In the genomic region with DNA sequence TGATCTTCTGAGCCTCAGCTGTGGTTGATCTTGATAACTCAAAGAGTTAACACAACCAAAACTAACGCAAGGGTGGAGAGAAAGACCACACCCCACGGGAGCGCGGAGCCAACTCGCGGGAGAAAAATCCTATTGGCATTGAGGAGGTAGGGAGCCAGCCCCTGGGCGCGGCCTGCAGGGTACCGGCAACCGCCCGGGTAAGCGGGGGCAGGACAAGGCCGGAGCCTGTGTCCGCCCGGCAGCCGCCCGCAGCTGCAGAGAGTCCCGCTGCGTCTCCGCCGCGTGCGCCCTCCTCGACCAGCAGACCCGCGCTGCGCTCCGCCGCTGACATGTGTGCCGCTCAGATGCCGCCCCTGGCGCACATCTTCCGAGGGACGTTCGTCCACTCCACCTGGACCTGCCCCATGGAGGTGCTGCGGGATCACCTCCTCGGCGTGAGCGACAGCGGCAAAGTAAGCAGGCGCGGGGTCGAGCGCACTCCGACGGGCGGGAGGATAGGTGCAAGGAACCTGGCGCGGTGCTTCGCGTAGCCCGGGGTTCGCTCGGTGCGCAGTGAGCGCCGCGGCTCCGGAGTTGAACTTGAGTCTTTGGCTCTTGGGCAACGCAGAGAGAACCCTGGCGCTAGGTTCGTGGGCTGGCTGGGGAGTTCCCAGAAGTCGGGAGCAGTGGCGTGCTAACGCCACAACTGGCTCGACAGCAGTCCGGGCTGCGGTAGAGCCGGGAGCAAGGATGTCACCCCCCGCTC, we compare ENCODE assay signal across 11 cellular contexts. TPM values are rescaled to one million over a fixed set of nuclear protein-coding genes. Genes with fewer than 3 reads are reported as not detected.
A peak's percentile ranks its signal among the peaks of the same experiment; 100 is the strongest.
DNase-seq lines count a peak whose midpoint lies in the region; ATAC-seq, FAIRE-seq and TF ChIP-seq lines count a peak whose summit lies in the region.
"Had no signal": no experiment of that assay in that cellular context is flagged by ENCODE, and none has a peak within 500 bp of the region (broad histone marks: within the 10 kb centered on the region; RNA-seq: fewer than 3 reads in every experiment).

A gene (plus strand): TSS at position 210 of the 745 bp plus-strand sequence. CDS start 120 bp downstream, at position 330.

- no peak within 1 kb of the TSS for H3K27ac Mint-ChIP-seq in CD4-positive, alpha-beta T cell

- no peaks in the 10 kb centered on the region for H3K36me3 ChIP-seq in RWPE2 (ENCODE audit: low read depth)
- H3K36me3 ChIP-seq in iPS DF 6.9 (ENCODE audit: control insufficient read depth, insufficient read depth, low read length): no peaks in the 10 kb centered on the region
- H3K36me3 ChIP-seq in small intestine (ENCODE audit: control insufficient read depth in 2 of 2, insufficient read depth in 2 of 2, low read length in 2 of 2): no peaks in the 10 kb centered on the region

- ATAC-seq in RWPE2 (ENCODE audit: low read depth): peak; percentile 78
- ATAC-seq in CD4-positive, alpha-beta T cell (ENCODE audit: poor library complexity): no peak

- peaks cover 5% of the 10 kb centered on the region for H3K4me1 Mint-ChIP-seq in CD4-positive, alpha-beta T cell (ENCODE audit: low read depth)

- no peaks in the 10 kb centered on the region for H3K9me3 ChIP-seq in RWPE2 (ENCODE audit: severe bottlenecking)
- H3K9me3 ChIP-seq in iPS DF 6.9 (ENCODE audit: control insufficient read depth, insufficient read depth, low read length): no peaks in the 10 kb centered on the region
- no peaks in the 10 kb centered on the region for H3K9me3 ChIP-seq in small intestine (ENCODE audit: control insufficient read depth, low read depth)
- H3K9me3 ChIP-seq in CD4-positive, alpha-beta T cell (ENCODE audit: control insufficient read depth, low read length): no peaks in the 10 kb centered on the region

- H3K9me3 Mint-ChIP-seq in CD4-positive, alpha-beta T cell: no peaks in the 10 kb centered on the region

- WGBS in iPS DF 6.9 (ENCODE audit: insufficient coverage, insufficient read length): no CpG with 5 or more reads among the region's 70 CpGs
- WGBS in small intestine, 3 donors: 1 to 3% (median 2%) methylated on average over 59 to 70 of the region's 70 CpGs

- intact Hi-C loops in CD4-positive, alpha-beta T cell (cut with DNase I, micrococcal nuclease): no loop called here

- H3K4me1 ChIP-seq in RWPE2 (ENCODE audit: insufficient read depth, poor library complexity, severe bottlenecking) (peaks cover under 1% of the 10 kb centered on the region), iPS DF 6.9 (ENCODE audit: control insufficient read depth, insufficient read depth, low read length) (no peaks in the 10 kb centered on the region), small intestine (ENCODE audit: control insufficient read depth in 2 of 2, insufficient read depth in 1 of 2, low read depth in 1 of 2, low read length in 1 of 2) (no peaks in the 10 kb centered on the region)

- H3K27ac ChIP-seq in RWPE2 (ENCODE audit: poor library complexity, severe bottlenecking): no peak within 1 kb of the TSS
- H3K27ac ChIP-seq in iPS DF 6.9 (ENCODE audit: low read length): no peak within 1 kb of the TSS
- peak within 1 kb of the TSS; percentile 84 to 86 for H3K27ac ChIP-seq in small intestine (ENCODE audit: low read depth in 1 of 2, low read length in 1 of 2)
- no peak within 1 kb of the TSS for H3K27ac ChIP-seq in CD4-positive, alpha-beta T cell (ENCODE audit: low read depth, low read length)

- peak; percentile 17 for TF ChIP-seq CTCF in RWPE2 (IDR thresholded peaks at IDR 0.05; ENCODE audit: poor library complexity, severe bottlenecking)
- no peak for TF ChIP-seq CTCF in CD4-positive, alpha-beta T cell (IDR thresholded peaks at IDR 0.05)

- FAIRE-seq in small intestine (lab: Jason Lieb, UNC): no peak

- no peaks in the 10 kb centered on the region for H3K36me3 Mint-ChIP-seq in CD4-positive, alpha-beta T cell (ENCODE audit: low read depth)

- peaks cover 64% of the 10 kb centered on the region for H3K27me3 Mint-ChIP-seq in CD4-positive, alpha-beta T cell

- in situ Hi-C loops in ACHN (cut with HindIII; ENCODE audit: low pct_ligation_motif_present, low pct_unique_long_range_greater_than_20kb, low sequenced_read_pairs): no loop called here

- CTCF ChIA-PET in CD4-positive, alpha-beta T cell (lab: Charles Lee): no interaction called here

- no peak within 1 kb of the TSS for H3K4me3 Mint-ChIP-seq in CD4-positive, alpha-beta T cell

- H3K4me3 ChIP-seq in RWPE2 (ENCODE audit: severe bottlenecking) (peak within 1 kb of the TSS; percentile 23), iPS DF 6.9 (ENCODE audit: low read length) (peak within 1 kb of the TSS; percentile 43), small intestine (ENCODE audit: low read depth in 1 of 2, low read length in 2 of 2) (peak within 1 kb of the TSS; percentile 29 to 62)

- H3K27me3 ChIP-seq in RWPE2 (ENCODE audit: insufficient read depth, poor library complexity, severe bottlenecking): no peaks in the 10 kb centered on the region
- H3K27me3 ChIP-seq in iPS DF 6.9 (ENCODE audit: control insufficient read depth, insufficient read depth, low read length): peaks cover 25% of the 10 kb centered on the region
- peaks cover 0 to 6% of the 10 kb centered on the region in 2 donors for H3K27me3 ChIP-seq in small intestine (ENCODE audit: control insufficient read depth in 2 of 2, insufficient read depth in 2 of 2, low read length in 2 of 2)
- H3K27me3 ChIP-seq in CD4-positive, alpha-beta T cell (ENCODE audit: control insufficient read depth, insufficient read depth, low read length): peaks cover 34% of the 10 kb centered on the region

- POLR2A ChIA-PET in CD4-positive, alpha-beta T cell (lab: Charles Lee): no interaction called here

- DNase-seq in NCI-H748 (lab: John Stamatoyannopoulos, UW; ENCODE audit: unreplicated experiment): peak; percentile 64
- DNase-seq in NCI-H748 treated with DMSO at 0.1 percent for 48 hours (lab: John Stamatoyannopoulos, UW): no peak
- peak; percentile 52 for DNase-seq in RWPE2 (ENCODE audit: low spot score)
- DNase-seq in iPS DF 6.9 (ENCODE audit: low read depth, low spot score): peak; percentile 9
- peak; percentile 88 for DNase-seq in small intestine
- DNase-seq in CD4-positive, alpha-beta T cell: no peak
- no peak for DNase-seq in ACHN
- no peak for DNase-seq in midbrain (lab: John Stamatoyannopoulos, UW)
- DNase-seq: activated CD4-positive, alpha-beta T cell treated with anti-CD3 and anti-CD28 coated beads, Interleukin-2, amount 50 U/mL, for 4 hours; stimulated activated naive CD4-positive, alpha-beta T cell treated with Interleukin-2 at 50 U/mL for 16 hours had no signal

RNA-seq across cellular contexts. Expression of the gene that starts here (rescaled TPM):
- polyA plus RNA-seq in small intestine: 100 to 1,000 TPM in 2 of 3 donors, 10 to 100 TPM in 1; 33.1 to 210 (median 150) TPM
- total RNA-seq in CD4-positive, alpha-beta T cell: not detected
- total RNA-seq: glomerular endothelial cell had no signal

Comparison
In these comparisons a context has a peak if more than half of its experiments do, and no peak if none do; other contexts are left out.
1. DNase-seq: peak in NCI-H748 (single experiment), RWPE2 (single experiment), iPS DF 6.9 (single experiment) and small intestine (single experiment); none in NCI-H748 treated with DMSO at 0.1 percent for 48 hours (single experiment), CD4-positive, alpha-beta T cell (0 of 10), ACHN (single experiment) and midbrain (single experiment).
2. H3K27ac ChIP-seq: peak in small intestine (2 of 2); none in RWPE2 (single experiment), iPS DF 6.9 (single experiment) and CD4-positive, alpha-beta T cell (single experiment).
3. Peak in every context shown above with its lines, with median percentiles within 50 percentile points of each other: H3K4me3 ChIP-seq.